In genomic region chr11:117528061-117528780, GRCh38 we compare ENCODE assay signal across 13 cellular contexts.
DNase-seq lines count a peak whose midpoint lies in the region; ATAC-seq and TF ChIP-seq lines count a peak whose summit lies in the region.
"Had no signal": no experiment of that assay in that cellular context is flagged by ENCODE, and none has a peak within 500 bp of the region (broad histone marks: within the 10 kb centered on the region; RNA-seq: fewer than 3 reads in every experiment).

No MANE protein-coding gene starts in this region.

- WGBS in SK-N-SH (ENCODE audit: low lambda C conversion rate): 62% methylated on average over 14 of the region's 14 CpGs
- WGBS in testis, 2 donors: 74 to 80% methylated on average over 14 of the region's 14 CpGs

- no peak overlapping the region for H3K9ac ChIP-seq in SK-N-SH

- no peak for TF ChIP-seq RAD21 in SK-N-SH (IDR thresholded peaks at IDR 0.05; ENCODE audit: low read length)

- H3K4me2 ChIP-seq in SK-N-SH: no peak overlapping the region

- no peaks in the 10 kb centered on the region; the same call in 1 of the 2 replicates for H3K27me3 ChIP-seq in SK-N-SH (ENCODE audit: insufficient read depth)
- H3K27me3 ChIP-seq in testis: no peaks in the 10 kb centered on the region

- TF ChIP-seq POLR2A in testis (IDR thresholded peaks at IDR 0.05): no peak

- no peak for TF ChIP-seq EP300 in SK-N-SH (IDR thresholded peaks at IDR 0.05; ENCODE audit: borderline replicate concordance in 1 of 2, low read depth in 1 of 2, low read length in 1 of 2)

- H3F3A ChIP-seq in SK-N-SH (replicated peaks; ENCODE audit: insufficient read depth): no peaks in the 10 kb centered on the region

- no peak overlapping the region for H3K27ac ChIP-seq in SK-N-SH (ENCODE audit: low read depth in 2 of 2, low read length in 1 of 2)
- H3K27ac ChIP-seq in testis: no peak overlapping the region
- H3K27ac ChIP-seq: gastrocnemius medialis had no signal

- DNase-seq in SK-N-SH (peak; percentile 52), NCI-H2171 treated with DMSO at 0.1 percent for 48 hours (lab: John Stamatoyannopoulos, UW) (peak; percentile 87), astrocyte of the hippocampus (ENCODE audit: low read depth, low spot score) (peak; percentile 53), testis (peak; percentile 19), HCEC 1CT (no peak), NAMALWA (ENCODE audit: low spot score) (no peak)
- DNase-seq: caudate nucleus, gastrocnemius medialis, KG1, NCI-H748 treated with DMSO at 0.1 percent for 48 hours, Right ventricle myocardium superior had no signal

- no peaks in the 10 kb centered on the region for H4K20me1 ChIP-seq in SK-N-SH (ENCODE audit: insufficient read depth)

- H3K36me3 ChIP-seq in SK-N-SH (replicated peaks in 1 of 2; ENCODE audit: control insufficient read depth in 1 of 2, insufficient read depth in 2 of 2, low read length in 1 of 2): no peaks in the 10 kb centered on the region
- H3K36me3 ChIP-seq in testis (ENCODE audit: low read depth, missing control alignments): no peaks in the 10 kb centered on the region
- H3K36me3 ChIP-seq: gastrocnemius medialis had no signal

- H3K4me3 ChIP-seq in SK-N-SH (ENCODE audit: low read depth in 2 of 2, low read length in 1 of 2) (no peak overlapping the region), testis (no peak overlapping the region)
- H3K4me3 ChIP-seq: gastrocnemius medialis had no signal

- POLR2A ChIA-PET in SK-N-SH (lab: Yijun Ruan, JAX): no interaction called here

- H3K4me1 ChIP-seq in SK-N-SH (ENCODE audit: control insufficient read depth in 1 of 2, insufficient read depth in 2 of 2, low read depth in 1 of 2, low read length in 1 of 2) (peaks cover 0 to 31% of the 10 kb centered on the region in 2 experiments; a peak in 2 of 4 replicates), testis (peaks cover 15% of the 10 kb centered on the region)
- H3K4me1 ChIP-seq: gastrocnemius medialis had no signal

- no peaks in the 10 kb centered on the region for H3K9me2 ChIP-seq in SK-N-SH

- H3K9me3 ChIP-seq in SK-N-SH (no peaks in the 10 kb centered on the region), testis (no peaks in the 10 kb centered on the region)
- H3K9me3 ChIP-seq: gastrocnemius medialis had no signal

- H3K79me2 ChIP-seq in SK-N-SH (ENCODE audit: insufficient read depth): no peaks in the 10 kb centered on the region

- no peak overlapping the region for H2AFZ ChIP-seq in SK-N-SH (ENCODE audit: low read depth)

- CTCF ChIA-PET in SK-N-SH (lab: Yijun Ruan, JAX): interaction anchor here (1.0 to 4.2 kb wide), 6 partner anchors 9 to 281 kb away, joined by 3 to 23 read pairs (median 4); no protein-coding TSS in a partner anchor

- no peak for ATAC-seq in SK-N-SH treated with all-trans-retinoic acid at 6 μM for 48 hours
- ATAC-seq in HG03520 (IDR thresholded peaks at IDR 0.05; ENCODE audit: unreplicated experiment): no peak
- ATAC-seq: gastrocnemius medialis had no signal

- intact Hi-C loops in testis (cut with DNase I; ENCODE audit: low total_unique reads): no loop called here

- TF ChIP-seq CTCF in SK-N-SH (IDR thresholded peaks at IDR 0.05): no peak
- no peak for TF ChIP-seq CTCF in testis (IDR thresholded peaks at IDR 0.05)

TF ChIP-seq in SK-N-SH, 30 proteins besides CTCF, POLR2A, EP300 and RAD21:
- TF ChIP-seq MEF2A (IDR thresholded peaks at IDR 0.05; ENCODE audit: borderline replicate concordance, low read depth): no peak
- no peak for TF ChIP-seq TCF12 (IDR thresholded peaks at IDR 0.05)
- TF ChIP-seq ELF1 (IDR thresholded peaks at IDR 0.05): no peak
- no peak for TF ChIP-seq NFIC (IDR thresholded peaks at IDR 0.05; ENCODE audit: borderline replicate concordance)
- no peak for TF ChIP-seq FOSL2 (IDR thresholded peaks at IDR 0.05; ENCODE audit: borderline replicate concordance, low read depth)
- TF ChIP-seq, protein P1, sequence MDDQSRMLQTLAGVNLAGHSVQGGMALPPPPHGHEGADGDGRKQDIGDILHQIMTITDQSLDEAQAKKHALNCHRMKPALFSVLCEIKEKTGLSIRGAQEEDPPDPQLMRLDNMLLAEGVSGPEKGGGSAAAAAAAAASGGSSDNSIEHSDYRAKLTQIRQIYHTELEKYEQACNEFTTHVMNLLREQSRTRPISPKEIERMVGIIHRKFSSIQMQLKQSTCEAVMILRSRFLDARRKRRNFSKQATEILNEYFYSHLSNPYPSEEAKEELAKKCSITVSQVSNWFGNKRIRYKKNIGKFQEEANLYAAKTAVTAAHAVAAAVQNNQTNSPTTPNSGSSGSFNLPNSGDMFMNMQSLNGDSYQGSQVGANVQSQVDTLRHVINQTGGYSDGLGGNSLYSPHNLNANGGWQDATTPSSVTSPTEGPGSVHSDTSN (IDR thresholded peaks at IDR 0.05): no peak
- TF ChIP-seq TAF1 (IDR thresholded peaks at IDR 0.05; ENCODE audit: borderline replicate concordance, low read depth, low read length): no peak
- no peak for TF ChIP-seq REST (IDR thresholded peaks at IDR 0.05; ENCODE audit: low read depth, low read length)
- TF ChIP-seq SIN3A (IDR thresholded peaks at IDR 0.05; ENCODE audit: borderline replicate concordance, low read depth, low read length): no peak
- TF ChIP-seq RCOR1 (IDR thresholded peaks at IDR 0.05; ENCODE audit: low read length): no peak
TF ChIP-seq in SK-N-SH: peak in this region for 0.

TF ChIP-seq in SK-N-SH treated with all-trans-retinoic acid at 6 μM for 48 hours, 23 proteins besides CTCF, POLR2A, EP300 and RAD21:
- TF ChIP-seq TSHZ2 (CRISPR knock-in tag; IDR thresholded peaks at IDR 0.05) (no peak), CREB5 (CRISPR knock-in tag; IDR thresholded peaks at IDR 0.05; ENCODE audit: low read depth) (no peak), CSRNP3 (CRISPR knock-in tag; IDR thresholded peaks at IDR 0.05) (no peak), GLIS3 (CRISPR knock-in tag; IDR thresholded peaks at IDR 0.05) (no peak)

Comparison
In these comparisons a context has a peak if more than half of its experiments do, and no peak if none do; other contexts are left out.
1. DNase-seq: peak in SK-N-SH (single experiment), NCI-H2171 treated with DMSO at 0.1 percent for 48 hours (single experiment), astrocyte of the hippocampus (single experiment) and testis (single experiment); none in HCEC 1CT (single experiment) and NAMALWA (single experiment).